8 cellular contexts compared by ENCODE assay signal in genomic region chr13:110944121-110944967, GRCh38. TPM values are rescaled to one million over a fixed set of nuclear protein-coding genes. Genes with fewer than 3 reads are reported as not detected.
DNase-seq lines count a peak whose midpoint lies in the region; ATAC-seq, FAIRE-seq and TF ChIP-seq lines count a peak whose summit lies in the region.

No MANE protein-coding gene starts in this region.

- intact Hi-C loops in esophagus muscularis mucosa (cut with DNase I), result loop anchor here (5.0 kb wide), 1 partner anchor 108 kb away; no protein-coding TSS in a partner anchor

- no peaks in the 10 kb centered on the region for H3F3A ChIP-seq in SU-DHL-6 (ENCODE audit: insufficient read depth)

- FAIRE-seq in D721Med (lab: Jason Lieb, UNC), result no peak

- H3K9me3 Mint-ChIP-seq in progenitor cell of endocrine pancreas (ENCODE audit: low read depth), result no peaks in the 10 kb centered on the region

- no peaks in the 10 kb centered on the region for H3K36me3 Mint-ChIP-seq in progenitor cell of endocrine pancreas (ENCODE audit: insufficient read depth)

- TF ChIP-seq CTCF in D721Med (IDR thresholded peaks at IDR 0.05; ENCODE audit: insufficient read depth, missing control alignments) (peak; percentile 29), SU-DHL-6 (IDR thresholded peaks at IDR 0.05; ENCODE audit: insufficient read depth, low read length, poor library complexity, severe bottlenecking) (peak; percentile 20), esophagus muscularis mucosa (IDR thresholded peaks at IDR 0.05) (peak; percentile 35 to 45 (median 39)), progenitor cell of endocrine pancreas (IDR thresholded peaks at IDR 0.05; ENCODE audit: unreplicated experiment) (peak; percentile 63)

- TF ChIP-seq POLR2A in esophagus muscularis mucosa (IDR thresholded peaks at IDR 0.05; ENCODE audit: low read depth), result no peak

- ATAC-seq in GM19328 (IDR thresholded peaks at IDR 0.05; ENCODE audit: unreplicated experiment), result peak; percentile 62
- ATAC-seq in GM19324 (IDR thresholded peaks at IDR 0.05; ENCODE audit: low FRiP score, unreplicated experiment), result no peak

- peaks cover 5% of the 10 kb centered on the region for H3K4me1 Mint-ChIP-seq in progenitor cell of endocrine pancreas (ENCODE audit: low read depth)

- no peaks in the 10 kb centered on the region for H3K9me2 ChIP-seq in SU-DHL-6 (replicated peaks; ENCODE audit: insufficient read depth, low read length)

- H3K4me3 Mint-ChIP-seq in progenitor cell of endocrine pancreas (ENCODE audit: low read depth), result no peak overlapping the region

- H3K79me2 ChIP-seq in SU-DHL-6 (ENCODE audit: insufficient read depth, low read length), result no peaks in the 10 kb centered on the region

- H3K27ac Mint-ChIP-seq in progenitor cell of endocrine pancreas, result no peak overlapping the region

- peaks cover 0 to 6% (median 2%) of the 10 kb centered on the region in 4 donors for H3K4me1 ChIP-seq in esophagus muscularis mucosa

- no peak overlapping the region for H3K4me2 ChIP-seq in SU-DHL-6 (ENCODE audit: low read depth, low read length, poor library complexity, severe bottlenecking)

- no peaks in the 10 kb centered on the region for H3K27me3 ChIP-seq in SU-DHL-6 (ENCODE audit: low read length)
- H3K27me3 ChIP-seq in esophagus muscularis mucosa, result no peaks in the 10 kb centered on the region

- H3K27me3 Mint-ChIP-seq in progenitor cell of endocrine pancreas, result peaks cover 3% of the 10 kb centered on the region

- H3K36me3 ChIP-seq in SU-DHL-6 (ENCODE audit: low read length) (no peaks in the 10 kb centered on the region), esophagus muscularis mucosa (no peaks in the 10 kb centered on the region)

- H4K20me1 ChIP-seq in SU-DHL-6 (ENCODE audit: low read depth, low read length), result no peaks in the 10 kb centered on the region

- DNase-seq in D721Med (ENCODE audit: insufficient read length, low spot score) (no peak), HuH-7 (ENCODE audit: low spot score) (peak; percentile 57), esophagus muscularis mucosa (ENCODE audit: extremely low spot score) (no peak), progenitor cell of endocrine pancreas (ENCODE audit: low spot score, unreplicated experiment) (no peak), putamen (ENCODE audit: low spot score) (no peak)

- WGBS in esophagus muscularis mucosa, result 60% methylated on average over 5 of the region's 8 CpGs

- no peak overlapping the region for H3K9ac ChIP-seq in SU-DHL-6 (ENCODE audit: low read length)

- H3K4me3 ChIP-seq in SU-DHL-6 (ENCODE audit: insufficient read depth, low read length, poor library complexity, severe bottlenecking), result no peak overlapping the region
- H3K4me3 ChIP-seq in esophagus muscularis mucosa, result no peak overlapping the region

- no peak overlapping the region for H2AFZ ChIP-seq in SU-DHL-6 (ENCODE audit: low read depth, low read length, severe bottlenecking)

- H3K27ac ChIP-seq in SU-DHL-6 (ENCODE audit: low read depth, low read length) (no peak overlapping the region), esophagus muscularis mucosa (replicated peaks in 1 of 4) (no peak overlapping the region)

- H3K9me3 ChIP-seq in SU-DHL-6 (ENCODE audit: insufficient read depth, low read length) (no peaks in the 10 kb centered on the region), esophagus muscularis mucosa (no peaks in the 10 kb centered on the region)

- TF ChIP-seq EP300 in esophagus muscularis mucosa (IDR thresholded peaks at IDR 0.05), result no peak

RNA-seq across cellular contexts. Expression of gene ANKRD10, which starts 29.5 kb away (rescaled TPM):
- 100 to 1,000 TPM in 3 of 4 donors, 10 to 100 TPM in 1; 89.6 to 120 (median 110) TPM for total RNA-seq in esophagus muscularis mucosa
- 228 and 235 TPM in 2 replicates for total RNA-seq in progenitor cell of endocrine pancreas
